Comparison of ENCODE assay signal across 19 cellular contexts in the genomic region with DNA sequence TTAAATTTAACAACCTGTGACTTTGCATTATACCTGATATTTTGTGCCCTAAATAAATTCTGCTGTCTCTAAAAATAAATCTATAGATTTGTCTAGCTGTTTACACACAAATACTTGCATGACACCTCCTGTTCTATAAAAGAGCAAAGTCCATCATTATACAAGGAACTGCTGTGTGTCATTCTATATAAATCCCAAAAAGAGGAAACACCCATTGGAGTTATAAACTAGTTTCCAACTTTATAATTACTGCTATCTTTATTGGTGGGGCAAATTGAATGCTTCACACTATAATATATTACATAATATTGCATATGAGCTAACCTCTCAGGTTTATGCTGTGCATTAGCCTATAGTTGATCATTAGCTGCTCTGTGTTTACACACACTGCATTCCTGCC.
DNase-seq lines count a peak whose midpoint lies in the region; ATAC-seq, FAIRE-seq and TF ChIP-seq lines count a peak whose summit lies in the region.
"Had no signal": no experiment of that assay in that cellular context is flagged by ENCODE, and none has a peak within 500 bp of the region (broad histone marks: within the 10 kb centered on the region; RNA-seq: fewer than 3 reads in every experiment).

No MANE protein-coding gene starts in this region.

- intact Hi-C loops in OCI-LY7 (cut with micrococcal nuclease; ENCODE audit: unreplicated experiment), result no loop called here
- intact Hi-C loops in left colon (cut with DNase I, micrococcal nuclease), result no loop called here

- FAIRE-seq in small intestine (lab: Jason Lieb, UNC), result no peak
- FAIRE-seq: D721Med, GM18507, H1 had no signal

- H3K9me3 ChIP-seq in OCI-LY7 (ENCODE audit: low read length) (peaks cover 14% of the 10 kb centered on the region), small intestine (ENCODE audit: control insufficient read depth, low read depth) (no peaks in the 10 kb centered on the region)
- H3K9me3 ChIP-seq: BLaER1 had no signal

- no peak for DNase-seq in OCI-LY7 (ENCODE audit: low spot score)
- DNase-seq in left colon, result no peak
- peak; percentile 40 for DNase-seq in small intestine
- no peak for DNase-seq in NCI-H526 treated with DMSO at 0.1 percent for 48 hours (lab: John Stamatoyannopoulos, UW)
- no peak for DNase-seq in DMS153 treated with DMSO at 0.1 percent for 48 hours (lab: John Stamatoyannopoulos, UW; ENCODE audit: unreplicated experiment)
- DNase-seq in T-helper 2 cell, result no peak
- DNase-seq: CD4-positive, CD25-positive, alpha-beta regulatory T cell; CD8-positive, alpha-beta T cell; DMS 273 treated with DMSO at 0.1 percent for 48 hours; DMS53; DMS79 treated with DMSO at 0.1 percent for 48 hours; GF-D8; H7; HCEC 1CT had no signal

- no TSS peak for BruUV-seq in OCI-LY7 (replicated peaks; lab: Mats Ljungman, UMichigan)

- no peaks in the 10 kb centered on the region for H3K9me2 ChIP-seq in OCI-LY7 (ENCODE audit: insufficient read depth, low read length)

- H3K4me3 ChIP-seq in OCI-LY7 (ENCODE audit: low read depth, low read length, poor library complexity, severe bottlenecking), result no peak overlapping the region
- H3K4me3 ChIP-seq in small intestine (ENCODE audit: low read depth in 1 of 2, low read length in 2 of 2), result no peak overlapping the region
- H3K4me3 ChIP-seq: BLaER1 had no signal

- ATAC-seq in left colon, result peak; percentile 90
- ATAC-seq: CD8-positive, alpha-beta T cell had no signal

- no peak overlapping the region for H3K4me2 ChIP-seq in OCI-LY7 (ENCODE audit: low read length)
- H3K4me2 ChIP-seq: BLaER1 had no signal

- H3K79me2 ChIP-seq in OCI-LY7 (ENCODE audit: insufficient read depth, low read depth, low read length), result no peaks in the 10 kb centered on the region

- H3K27me3 ChIP-seq in small intestine (ENCODE audit: control insufficient read depth in 2 of 2, insufficient read depth in 2 of 2, low read length in 2 of 2), result no peaks in the 10 kb centered on the region
- H3K27me3 ChIP-seq: BLaER1 had no signal

- CTCF ChIA-PET in OCI-LY7 (lab: Charles Lee; ENCODE audit: unreplicated experiment), result no interaction called here

- H3K36me3 ChIP-seq in OCI-LY7 (ENCODE audit: insufficient read depth, low read length) (no peaks in the 10 kb centered on the region), small intestine (ENCODE audit: control insufficient read depth in 2 of 2, insufficient read depth in 2 of 2, low read length in 2 of 2) (no peaks in the 10 kb centered on the region)
- H3K36me3 ChIP-seq: BLaER1 had no signal

- H4K20me1 ChIP-seq in OCI-LY7 (ENCODE audit: insufficient read depth, low read length), result no peaks in the 10 kb centered on the region
- H4K20me1 ChIP-seq: BLaER1 had no signal

- TF ChIP-seq CTCF in OCI-LY7 (conservative IDR thresholded peaks at IDR 0.05; ENCODE audit: low read length), result no peak

- peak overlapping the region; percentile 42; the same call in 1 of the 2 replicates for H2AFZ ChIP-seq in OCI-LY7 (ENCODE audit: low read length)

- no peak overlapping the region for H3K27ac ChIP-seq in OCI-LY7 (ENCODE audit: low read depth, low read length, poor library complexity, severe bottlenecking)
- no peak overlapping the region for H3K27ac ChIP-seq in small intestine (ENCODE audit: low read depth in 1 of 2, low read length in 1 of 2)
- H3K27ac ChIP-seq: BLaER1, C4-2B had no signal

- H3K4me1 ChIP-seq in OCI-LY7 (ENCODE audit: insufficient read depth, low read length, poor library complexity, severe bottlenecking) (no peaks in the 10 kb centered on the region), small intestine (ENCODE audit: control insufficient read depth in 2 of 2, insufficient read depth in 1 of 2, low read depth in 1 of 2, low read length in 1 of 2) (no peaks in the 10 kb centered on the region)
- H3K4me1 ChIP-seq: BLaER1 had no signal

- POLR2A ChIA-PET in OCI-LY7 (lab: Charles Lee), result no interaction called here
